Comparison of ENCODE assay signal across 8 cellular contexts in genomic region chrX:55161581-55161980, GRCh38. TPM values are rescaled to one million over a fixed set of nuclear protein-coding genes. Genes with fewer than 3 reads are reported as not detected.
A peak's percentile ranks its signal among the peaks of the same experiment; 100 is the strongest.
DNase-seq lines count a peak whose midpoint lies in the region; ATAC-seq and TF ChIP-seq lines count a peak whose summit lies in the region.

No MANE protein-coding gene starts in this region.

- H3K4me1 Mint-ChIP-seq in activated CD8-positive, alpha-beta memory T cell treated with anti-CD3 and anti-CD28 coated beads, Interleukin-2, amount 10 ng/mL, durations not matched to agents 7 days and 5 days = peaks cover 14% of the 10 kb centered on the region
- H3K4me1 Mint-ChIP-seq in activated CD8-positive, alpha-beta T cell treated with anti-CD3 and anti-CD28 coated beads for 36 hours (ENCODE audit: low read depth) = peaks cover 12% of the 10 kb centered on the region

- H3K4me3 Mint-ChIP-seq in activated CD8-positive, alpha-beta memory T cell treated with anti-CD3 and anti-CD28 coated beads, Interleukin-2, amount 10 ng/mL, durations not matched to agents 7 days and 5 days = peak overlapping the region; percentile 82
- H3K4me3 Mint-ChIP-seq in activated CD8-positive, alpha-beta T cell treated with anti-CD3 and anti-CD28 coated beads for 36 hours = peak overlapping the region; percentile 80

- POLR2A ChIA-PET in activated CD8-positive, alpha-beta T cell treated with anti-CD3 and anti-CD28 coated beads for 36 hours (lab: Charles Lee) = no interaction called here

- H3K27ac ChIP-seq in sigmoid colon = peak overlapping the region; percentile 86 to 93 (median 88)

- ATAC-seq in activated CD8-positive, alpha-beta memory T cell treated with anti-CD3 and anti-CD28 coated beads, Interleukin-2, amount 10 ng/mL, durations not matched to agents 7 days and 5 days = no peak
- ATAC-seq in activated CD8-positive, alpha-beta T cell treated with anti-CD3 and anti-CD28 coated beads for 36 hours = no peak
- peak; percentile 5 for ATAC-seq in left ventricle myocardium superior
- no peak for ATAC-seq in GM21381 (IDR thresholded peaks at IDR 0.05; ENCODE audit: unreplicated experiment)

- no peaks in the 10 kb centered on the region for H3K9me3 ChIP-seq in sigmoid colon

- no peaks in the 10 kb centered on the region for H3K9me3 Mint-ChIP-seq in activated CD8-positive, alpha-beta memory T cell treated with anti-CD3 and anti-CD28 coated beads, Interleukin-2, amount 10 ng/mL, durations not matched to agents 7 days and 5 days (ENCODE audit: low read depth)
- no peaks in the 10 kb centered on the region for H3K9me3 Mint-ChIP-seq in activated CD8-positive, alpha-beta T cell treated with anti-CD3 and anti-CD28 coated beads for 36 hours

- no peak for TF ChIP-seq EP300 in sigmoid colon (IDR thresholded peaks at IDR 0.05)

- H3K36me3 Mint-ChIP-seq in activated CD8-positive, alpha-beta memory T cell treated with anti-CD3 and anti-CD28 coated beads, Interleukin-2, amount 10 ng/mL, durations not matched to agents 7 days and 5 days = peaks cover 1% of the 10 kb centered on the region
- no peaks in the 10 kb centered on the region for H3K36me3 Mint-ChIP-seq in activated CD8-positive, alpha-beta T cell treated with anti-CD3 and anti-CD28 coated beads for 36 hours (ENCODE audit: low read depth)

- TF ChIP-seq POLR2A in sigmoid colon (IDR thresholded peaks at IDR 0.05) = no peak

- peaks cover 6% of the 10 kb centered on the region for H3K27me3 Mint-ChIP-seq in activated CD8-positive, alpha-beta memory T cell treated with anti-CD3 and anti-CD28 coated beads, Interleukin-2, amount 10 ng/mL, durations not matched to agents 7 days and 5 days
- H3K27me3 Mint-ChIP-seq in activated CD8-positive, alpha-beta T cell treated with anti-CD3 and anti-CD28 coated beads for 36 hours = no peaks in the 10 kb centered on the region

- CTCF ChIA-PET in activated CD8-positive, alpha-beta memory T cell treated with anti-CD3 and anti-CD28 coated beads, Interleukin-2, amount 10 ng/mL, durations not matched to agents 7 days and 5 days (lab: Charles Lee) = interaction anchor here (0.8 to 1.3 kb wide), 3 partner anchors 8 to 104 kb away, joined by 3 to 5 read pairs (median 3); no protein-coding TSS in a partner anchor
- CTCF ChIA-PET in activated CD8-positive, alpha-beta T cell treated with anti-CD3 and anti-CD28 coated beads for 36 hours (lab: Charles Lee) = no interaction called here

- H3K27me3 ChIP-seq in sigmoid colon = no peaks in the 10 kb centered on the region

- DNase-seq in activated CD8-positive, alpha-beta memory T cell treated with anti-CD3 and anti-CD28 coated beads, Interleukin-2, amount 10 ng/mL, durations not matched to agents 7 days and 5 days = peak; percentile 39
- DNase-seq in activated CD8-positive, alpha-beta memory T cell treated with anti-CD3 and anti-CD28 coated beads, Interleukin-2, amount 50 U/mL, for 48 hours = no peak
- DNase-seq in activated CD8-positive, alpha-beta T cell treated with anti-CD3 and anti-CD28 coated beads for 36 hours = peak; percentile 3
- DNase-seq in left ventricle myocardium superior (no peak), sigmoid colon (no peak), posterior vena cava (ENCODE audit: low spot score) (no peak), MV-4-11 (lab: John Stamatoyannopoulos, UW) (no peak)

- no peak for TF ChIP-seq CTCF in activated CD8-positive, alpha-beta T cell treated with anti-CD3 and anti-CD28 coated beads for 36 hours (IDR thresholded peaks at IDR 0.05)
- TF ChIP-seq CTCF in sigmoid colon (IDR thresholded peaks at IDR 0.05) = no peak

- intact Hi-C loops in activated CD8-positive, alpha-beta T cell treated with anti-CD3 and anti-CD28 coated beads for 36 hours (cut with micrococcal nuclease) = no loop called here
- intact Hi-C loops in left ventricle myocardium superior (cut with micrococcal nuclease) = no loop called here
- intact Hi-C loops in sigmoid colon (cut with DNase I) = loop anchor here (5.0 to 10.0 kb wide), 4 partner anchors 354 to 1477 kb away; partner anchors contain the start of genes FAM120C, HUWE1 and MAGED2
- intact Hi-C loops in posterior vena cava (cut with DNase I) = no loop called here

- H3K27ac Mint-ChIP-seq in activated CD8-positive, alpha-beta memory T cell treated with anti-CD3 and anti-CD28 coated beads, Interleukin-2, amount 10 ng/mL, durations not matched to agents 7 days and 5 days = peak overlapping the region; percentile 93
- H3K27ac Mint-ChIP-seq in activated CD8-positive, alpha-beta T cell treated with anti-CD3 and anti-CD28 coated beads for 36 hours = peak overlapping the region; percentile 94

- peak overlapping the region; percentile 37 to 58 (median 54) for H3K4me3 ChIP-seq in sigmoid colon

- peaks cover 0 to 3% (median 0%) of the 10 kb centered on the region in 4 donors for H3K4me1 ChIP-seq in sigmoid colon

- 10 to 11% methylated on average over 12 of the region's 12 CpGs for WGBS in sigmoid colon, 2 donors

- H3K36me3 ChIP-seq in sigmoid colon = no peaks in the 10 kb centered on the region

RNA-seq across cellular contexts. Expression of gene PAGE5, which starts 58.6 kb away (rescaled TPM):
- total RNA-seq in activated CD8-positive, alpha-beta memory T cell treated with anti-CD3 and anti-CD28 coated beads, Interleukin-2, amount 10 ng/mL, durations not matched to agents 7 days and 5 days = under 1 TPM in 1 of 2 experiments, not detected in 1; 0.47 TPM
- not detected for total RNA-seq in activated CD8-positive, alpha-beta T cell treated with anti-CD3 and anti-CD28 coated beads for 36 hours
- not detected for total RNA-seq in left ventricle myocardium superior
- not detected for total RNA-seq in sigmoid colon
- polyA plus RNA-seq in sigmoid colon = not detected
- not detected for total RNA-seq in posterior vena cava

Comparison
In these comparisons a context has a peak if more than half of its experiments do, and no peak if none do; other contexts are left out.
1. DNase-seq: peak in activated CD8-positive, alpha-beta memory T cell treated with anti-CD3 and anti-CD28 coated beads, Interleukin-2, amount 10 ng/mL, durations not matched to agents 7 days and 5 days (single experiment) and activated CD8-positive, alpha-beta T cell treated with anti-CD3 and anti-CD28 coated beads for 36 hours (single experiment); none in activated CD8-positive, alpha-beta memory T cell treated with anti-CD3 and anti-CD28 coated beads, Interleukin-2, amount 50 U/mL, for 48 hours (single experiment), left ventricle myocardium superior (single experiment), sigmoid colon (single experiment), posterior vena cava (single experiment) and MV-4-11 (single experiment).